In genomic region chr13:93966267-93966936, GRCh38 we compare ENCODE assay signal across 8 cellular contexts.
"Had no signal": no experiment of that assay in that cellular context is flagged by ENCODE, and none has a peak within 500 bp of the region (broad histone marks: within the 10 kb centered on the region; RNA-seq: fewer than 3 reads in every experiment).

No MANE protein-coding gene starts in this region.

- DNase-seq: GM23248, GOT3, H9, HCEC 1CT, IMR-90, KG1 had no signal

- H3K4me3 ChIP-seq: GM23248, K562 had no signal

- FAIRE-seq: K562 had no signal

- H2AFZ ChIP-seq: GM23248 had no signal

- H3K9ac ChIP-seq: GM23248 had no signal

- H3K9me3 Mint-ChIP-seq: H9 had no signal

- H3K27ac ChIP-seq: GM23248, HL-60 had no signal

- ATAC-seq: K562 had no signal

- H3K27ac Mint-ChIP-seq: H9 had no signal

- H3K4me3 Mint-ChIP-seq: H9 had no signal
